In the genomic region with DNA sequence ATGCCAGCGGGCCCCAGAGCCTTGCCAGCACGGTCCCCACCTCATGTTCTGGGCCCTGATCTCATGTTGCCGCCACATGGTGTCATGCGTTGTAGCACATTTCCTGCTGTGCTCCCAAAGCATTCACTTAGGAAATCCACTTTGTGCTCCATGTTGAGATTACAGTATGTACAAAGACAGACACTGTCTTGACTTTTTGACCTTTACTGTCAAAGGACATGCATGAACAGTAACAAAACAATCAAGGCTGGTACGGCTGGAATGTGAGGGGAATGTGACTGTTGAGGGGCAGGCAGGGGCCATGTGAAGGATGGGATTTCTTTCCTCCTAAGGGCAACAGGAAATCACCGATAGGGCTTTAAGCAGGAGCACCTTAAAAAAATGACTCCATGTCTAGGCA, we compare ENCODE assay signal across 16 cellular contexts. TPM values are rescaled to one million over a fixed set of nuclear protein-coding genes. Genes with fewer than 3 reads are reported as not detected.
DNase-seq lines count a peak whose midpoint lies in the region; ATAC-seq and TF ChIP-seq lines count a peak whose summit lies in the region.
"Had no signal": no experiment of that assay in that cellular context is flagged by ENCODE, and none has a peak within 500 bp of the region (broad histone marks: within the 10 kb centered on the region; RNA-seq: fewer than 3 reads in every experiment).

No MANE protein-coding gene starts in this region.

- H3K9ac ChIP-seq in NT2/D1 (ENCODE audit: insufficient read length, low read depth) (no peak overlapping the region), endodermal cell (ENCODE audit: extremely low read depth, low read length, poor library complexity, severe bottlenecking) (no peak overlapping the region)

- no peaks in the 10 kb centered on the region for H3K27me3 ChIP-seq in CD4-positive, alpha-beta memory T cell (ENCODE audit: insufficient read depth, low read length)
- H3K27me3 ChIP-seq in NT2/D1 (ENCODE audit: insufficient read depth, insufficient read length) (peaks cover 17% of the 10 kb centered on the region), endodermal cell (ENCODE audit: control insufficient read depth, insufficient read depth, low read length, poor library complexity, severe bottlenecking) (peaks cover 20% of the 10 kb centered on the region)
- H3K27me3 ChIP-seq: gastrocnemius medialis had no signal

- no peak overlapping the region for H3K4me3 ChIP-seq in CD4-positive, alpha-beta memory T cell (ENCODE audit: low read length in 2 of 2)
- H3K4me3 ChIP-seq in NT2/D1 (ENCODE audit: insufficient read length, low read depth) (no peak overlapping the region), endodermal cell (ENCODE audit: low read length) (no peak overlapping the region)
- H3K4me3 ChIP-seq: gastrocnemius medialis had no signal

- TF ChIP-seq CTCF in endodermal cell (conservative IDR thresholded peaks at IDR 0.05) (no peak), nephron (IDR thresholded peaks at IDR 0.05; ENCODE audit: unreplicated experiment in 3 of 3) (no peak)

- no peaks in the 10 kb centered on the region for H3K9me3 ChIP-seq in CD4-positive, alpha-beta memory T cell (ENCODE audit: control insufficient read depth in 1 of 2, low read length in 2 of 2)
- H3K9me3 ChIP-seq in NT2/D1 (ENCODE audit: insufficient read depth, low read length), result no peaks in the 10 kb centered on the region
- H3K9me3 ChIP-seq in endodermal cell (ENCODE audit: control insufficient read depth, low read length), result no peaks in the 10 kb centered on the region
- H3K9me3 ChIP-seq: gastrocnemius medialis had no signal

- intact Hi-C loops in CD4-positive, alpha-beta memory T cell (cut with micrococcal nuclease), result loop anchor here (5.0 kb wide), 1 partner anchor 757 kb away; no protein-coding TSS in a partner anchor

- no peak for ATAC-seq in GM21423 (IDR thresholded peaks at IDR 0.05; ENCODE audit: unreplicated experiment)
- ATAC-seq: activated CD8-positive, alpha-beta T cell treated with anti-CD3 and anti-CD28 coated beads for 36 hours had no signal

- H3K4me3 Mint-ChIP-seq in CD4-positive, alpha-beta memory T cell, result peak overlapping the region in 1 of 8 donors; percentile 8
- H3K4me3 Mint-ChIP-seq in endodermal cell (no peak overlapping the region), nephron (peak overlapping the region in 1 of 3 experiments; percentile 13)
- H3K4me3 Mint-ChIP-seq: activated CD8-positive, alpha-beta T cell treated with anti-CD3 and anti-CD28 coated beads for 36 hours; activated T-helper 1 cell treated with anti-CD3 and anti-CD28 coated beads, Interleukin-12 subunit alpha, Interleukin-12 subunit beta, Interleukin-2, Interleukin-4 antibody, amounts not matched to agents 30 ng/mL and 10 ng/mL and 1 ng/mL, durations not matched to agents 14 hours and 24 hours and 36 hours; mesothelial cell of epicardium had no signal

- H3K36me3 Mint-ChIP-seq in CD4-positive, alpha-beta memory T cell, result peaks cover 10 to 22% of the 10 kb centered on the region in 2 donors
- H3K36me3 Mint-ChIP-seq in endodermal cell (ENCODE audit: low read depth) (peaks cover 4% of the 10 kb centered on the region), nephron (ENCODE audit: low read depth) (peaks cover 8% of the 10 kb centered on the region)

- H3K27ac ChIP-seq in CD4-positive, alpha-beta memory T cell (ENCODE audit: low read depth, low read length), result no peak overlapping the region
- no peak overlapping the region for H3K27ac ChIP-seq in endodermal cell (ENCODE audit: low read depth, low read length)

- peaks cover 7 to 8% of the 10 kb centered on the region in 2 donors for H3K27me3 Mint-ChIP-seq in CD4-positive, alpha-beta memory T cell
- H3K27me3 Mint-ChIP-seq in endodermal cell (ENCODE audit: insufficient read depth) (peaks cover 34% of the 10 kb centered on the region), nephron (ENCODE audit: low read depth) (peaks cover 23% of the 10 kb centered on the region)

- peaks cover 7% of the 10 kb centered on the region for H3K4me1 ChIP-seq in CD4-positive, alpha-beta memory T cell (ENCODE audit: insufficient read depth, low read length)
- H3K4me1 ChIP-seq in NT2/D1 (ENCODE audit: insufficient read depth, insufficient read length) (peaks cover 7% of the 10 kb centered on the region), endodermal cell (ENCODE audit: control insufficient read depth, insufficient read depth, low read length) (no peaks in the 10 kb centered on the region)

- DNase-seq in CD4-positive, alpha-beta memory T cell, result peak in 1 of 5 donors; percentile 19
- peak; percentile 22 for DNase-seq in NT2/D1 (ENCODE audit: low read depth, low spot score)
- no peak for DNase-seq in endodermal cell
- DNase-seq in SIG-M5 treated with dmso at 0.1 percent for 504 hours (lab: John Stamatoyannopoulos, UW; ENCODE audit: unreplicated experiment), result no peak
- no peak for DNase-seq in NCI-H146 (lab: John Stamatoyannopoulos, UW)
- DNase-seq in activated gamma-delta T cell treated with Interleukin-2 at 50 U/mL for 16 hours, result no peak
- DNase-seq: activated CD8-positive, alpha-beta T cell treated with anti-CD3 and anti-CD28 coated beads for 36 hours; NCI-H2081; NCI-H69; nucleus accumbens; stimulated activated CD4-positive, alpha-beta T cell treated with anti-CD3 and anti-CD28 coated beads, Interleukin-2, amount 100 ng/mL, for 24 hours had no signal

- H3K9me3 Mint-ChIP-seq in CD4-positive, alpha-beta memory T cell, result peaks cover 0 to under 1% (median 0%) of the 10 kb centered on the region in 8 donors
- H3K9me3 Mint-ChIP-seq in endodermal cell (no peaks in the 10 kb centered on the region), nephron (no peaks in the 10 kb centered on the region)
- H3K9me3 Mint-ChIP-seq: activated CD8-positive, alpha-beta T cell treated with anti-CD3 and anti-CD28 coated beads for 36 hours; activated T-helper 1 cell treated with anti-CD3 and anti-CD28 coated beads, Interleukin-12 subunit alpha, Interleukin-12 subunit beta, Interleukin-2, Interleukin-4 antibody, amounts not matched to agents 30 ng/mL and 10 ng/mL and 1 ng/mL, durations not matched to agents 14 hours and 24 hours and 36 hours; mesothelial cell of epicardium had no signal

- H3K36me3 ChIP-seq in CD4-positive, alpha-beta memory T cell (ENCODE audit: insufficient read depth, low read length), result peaks cover 9% of the 10 kb centered on the region
- peaks cover 18% of the 10 kb centered on the region for H3K36me3 ChIP-seq in NT2/D1 (ENCODE audit: insufficient read depth, insufficient read length, low read length)
- H3K36me3 ChIP-seq in endodermal cell (ENCODE audit: control insufficient read depth, insufficient read depth, low read length), result peaks cover under 1% of the 10 kb centered on the region

- 78 to 93% methylated on average over 6 of the region's 6 CpGs for WGBS in endodermal cell (ENCODE audit: insufficient coverage in 1 of 2, insufficient read length in 1 of 2), 2 experiments

- H3K4me1 Mint-ChIP-seq in CD4-positive, alpha-beta memory T cell, result peaks cover 7 to 19% (median 11%) of the 10 kb centered on the region in 4 donors
- H3K4me1 Mint-ChIP-seq in endodermal cell, result peaks cover 26% of the 10 kb centered on the region
- H3K4me1 Mint-ChIP-seq in nephron, result peaks cover 22% of the 10 kb centered on the region

- POLR2A ChIA-PET in CD4-positive, alpha-beta memory T cell (lab: Charles Lee; ENCODE audit: partially characterized antibody), result no interaction called here

- peak overlapping the region in 4 of 7 donors; percentile 5 to 68 (median 58) for H3K27ac Mint-ChIP-seq in CD4-positive, alpha-beta memory T cell
- H3K27ac Mint-ChIP-seq in endodermal cell (peak overlapping the region; percentile 16), nephron (peak overlapping the region; percentile 37 to 91 (median 75))
- H3K27ac Mint-ChIP-seq: activated CD8-positive, alpha-beta T cell treated with anti-CD3 and anti-CD28 coated beads for 36 hours; activated T-helper 1 cell treated with anti-CD3 and anti-CD28 coated beads, Interleukin-12 subunit alpha, Interleukin-12 subunit beta, Interleukin-2, Interleukin-4 antibody, amounts not matched to agents 30 ng/mL and 10 ng/mL and 1 ng/mL, durations not matched to agents 14 hours and 24 hours and 36 hours; mesothelial cell of epicardium had no signal

- CTCF ChIA-PET in CD4-positive, alpha-beta memory T cell (lab: Charles Lee; ENCODE audit: partially characterized antibody), result no interaction called here

RNA-seq across cellular contexts. Expression of gene RPL32, which starts 53.3 kb away (rescaled TPM):
- total RNA-seq in CD4-positive, alpha-beta memory T cell, result 1,000 to 10,000 TPM; 3,446 to 3,480 TPM
- polyA plus RNA-seq in CD4-positive, alpha-beta memory T cell, result 1,000 to 10,000 TPM; 2,040 to 3,234 TPM
- 1,000 to 10,000 TPM; 1,362 to 1,580 TPM for total RNA-seq in endodermal cell
- polyA plus RNA-seq in endodermal cell (2013, experiment 1 of 2), result 2,723 TPM
- polyA plus RNA-seq in endodermal cell (2013, experiment 2 of 2), result 2,594 TPM

Comparison
In these comparisons a context has a peak if more than half of its experiments do, and no peak if none do; other contexts are left out.
1. H3K27ac Mint-ChIP-seq: peak in every context shown above with its lines; median percentile 75 in nephron; 58 in CD4-positive, alpha-beta memory T cell; 16 in endodermal cell.